Comparison of ENCODE assay signal across 27 cellular contexts in the genomic region with DNA sequence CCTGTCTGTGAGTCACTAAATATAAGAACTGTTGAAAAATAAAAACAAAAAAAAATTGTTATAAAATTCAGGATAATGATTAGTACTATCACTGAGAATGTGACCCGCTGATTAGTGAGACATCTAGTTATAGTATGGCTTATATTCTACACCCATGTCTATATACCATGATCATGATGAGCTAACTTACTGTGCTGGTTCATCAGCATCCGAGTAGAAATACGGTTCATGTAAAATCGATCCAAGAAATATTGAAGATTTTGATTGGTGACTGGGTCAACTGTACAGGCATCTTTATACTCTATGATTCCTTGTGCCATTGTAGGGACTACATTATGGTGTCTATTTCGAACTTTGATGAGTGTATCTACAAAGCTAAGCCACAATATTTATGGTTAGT. TPM values are rescaled to one million over a fixed set of nuclear protein-coding genes. Genes with fewer than 3 reads are reported as not detected.
A peak's percentile ranks its signal among the peaks of the same experiment; 100 is the strongest.
DNase-seq lines count a peak whose midpoint lies in the region; ATAC-seq, FAIRE-seq and TF ChIP-seq lines count a peak whose summit lies in the region.
"Had no signal": no experiment of that assay in that cellular context is flagged by ENCODE, and none has a peak within 500 bp of the region (broad histone marks: within the 10 kb centered on the region; RNA-seq: fewer than 3 reads in every experiment).

No MANE protein-coding gene starts in this region.

- H3K4me1 ChIP-seq in right atrium auricular region (peaks cover 0 to 65% of the 10 kb centered on the region in 2 donors), lower lobe of right lung (peaks cover 48% of the 10 kb centered on the region), spleen (peaks cover 0 to 80% (median 50%) of the 10 kb centered on the region in 6 donors)
- H3K4me1 ChIP-seq: SJCRH30 had no signal

- TF ChIP-seq CTCF in right atrium auricular region (IDR thresholded peaks at IDR 0.05) = no peak
- TF ChIP-seq CTCF in lower lobe of right lung (IDR thresholded peaks at IDR 0.05) = no peak
- no peak for TF ChIP-seq CTCF in spleen (IDR thresholded peaks at IDR 0.05 in 8 of 11, conservative IDR thresholded peaks at IDR 0.05 in 3 of 11)

- H3K4me3 ChIP-seq in right atrium auricular region (peak overlapping the region; percentile 79 to 97), lower lobe of right lung (peak overlapping the region; percentile 85), spleen (peak overlapping the region in 6 of 8 donors; percentile 2 to 81 (median 61))
- H3K4me3 ChIP-seq: lung, SJCRH30 had no signal

- H3K27me3 ChIP-seq in right atrium auricular region (no peaks in the 10 kb centered on the region), lower lobe of right lung (ENCODE audit: low read depth) (no peaks in the 10 kb centered on the region), spleen (replicated peaks in 1 of 7) (peaks cover 0 to 15% (median 0%) of the 10 kb centered on the region in 7 donors)
- H3K27me3 ChIP-seq: SJCRH30 had no signal

- no peak for TF ChIP-seq POLR2A in spleen (IDR thresholded peaks at IDR 0.05)

- peak; percentile 66 for FAIRE-seq in urothelium cell line (lab: Jason Lieb, UNC)
- FAIRE-seq: A549, TTC549 had no signal

- no peak for ATAC-seq in Right ventricle myocardium inferior
- ATAC-seq in lower lobe of right lung = no peak
- ATAC-seq in stimulated activated naive CD8-positive, alpha-beta T cell treated with anti-CD3 and anti-CD28 coated beads, Interleukin-15, Interleukin-2, amounts not matched to agents 100 U/mL and 50 U/mL, for 24 hours = no peak
- ATAC-seq: A549; CD8-positive, alpha-beta T cell; stimulated activated naive B cell treated with anti-CD40 and anti-IgM and Interleukin-4, amounts not matched to agents 10 μg/mL and 1 μg/mL and 100 μg/mL, for 72 hours had no signal

- intact Hi-C loops in Right ventricle myocardium inferior (cut with DNase I) (no loop called here), lower lobe of right lung (cut with DNase I) (loop anchor here (10.0 kb wide), 1 partner anchor 92 kb away; no protein-coding TSS in a partner anchor), spleen (cut with DNase I; ENCODE audit: low total_unique reads) (loop anchor here (10.0 kb wide), 2 partner anchors 48 to 92 kb away; no protein-coding TSS in a partner anchor)

- H3K27ac ChIP-seq in right atrium auricular region = peak overlapping the region; percentile 95 to 100
- peak overlapping the region; percentile 97 for H3K27ac ChIP-seq in lower lobe of right lung
- H3K27ac ChIP-seq in spleen = peak overlapping the region in 5 of 8 donors; percentile 11 to 95 (median 93)
- H3K27ac ChIP-seq: A549, epithelial cell of prostate, SJCRH30 had no signal

- H3K9me3 ChIP-seq in right atrium auricular region = no peaks in the 10 kb centered on the region
- H3K9me3 ChIP-seq in lower lobe of right lung = no peaks in the 10 kb centered on the region
- no peaks in the 10 kb centered on the region for H3K9me3 ChIP-seq in spleen
- H3K9me3 ChIP-seq: A549, SJCRH30 had no signal

- no peak for DNase-seq in right atrium auricular region (ENCODE audit: low spot score)
- no peak for DNase-seq in Right ventricle myocardium inferior (ENCODE audit: missing footprints)
- no peak for DNase-seq in lower lobe of right lung
- no peak for DNase-seq in spleen
- DNase-seq in urothelium cell line (ENCODE audit: low spot score) = no peak
- no peak for DNase-seq in GDM1 (lab: John Stamatoyannopoulos, UW)
- no peak for DNase-seq in H4 (ENCODE audit: low spot score)
- DNase-seq in stimulated activated naive CD8-positive, alpha-beta T cell treated with anti-CD3 and anti-CD28 coated beads, Interleukin-15, Interleukin-2, amounts not matched to agents 100 U/mL and 50 U/mL, for 24 hours = no peak
- DNase-seq: activated CD8-positive, alpha-beta memory T cell treated with anti-CD3 and anti-CD28 coated beads for 24 hours; activated naive CD4-positive, alpha-beta T cell treated with anti-CD3 and anti-CD28 coated beads for 36 hours; activated T-cell treated with anti-CD3 and anti-CD28 coated beads, Interleukin-2, amount 50 U/mL, for 24 hours; anterior cingulate cortex; CD8-positive, alpha-beta T cell; DMS153; hypothalamus; IMR-90; NCI-H1092 treated with DMSO at 0.1 percent for 48 hours; NCI-H187 treated with DMSO at 0.1 percent for 48 hours; NCI-H526; SJCRH30; stimulated activated CD4-positive, alpha-beta T cell treated with anti-CD3 and anti-CD28 coated beads, Interleukin-4, amount 100 ng/mL, for 24 hours; stimulated activated naive B cell treated with anti-CD40 and anti-IgM and Interleukin-4, amounts not matched to agents 10 μg/mL and 1 μg/mL and 100 μg/mL, for 72 hours had no signal

- 86 to 93% (median 92%) methylated on average over 5 of the region's 5 CpGs for WGBS in spleen, 5 donors

- H3K36me3 ChIP-seq in right atrium auricular region = peaks cover 87% of the 10 kb centered on the region
- peaks cover 70% of the 10 kb centered on the region for H3K36me3 ChIP-seq in lower lobe of right lung
- H3K36me3 ChIP-seq in spleen = peaks cover 0 to 76% (median 13%) of the 10 kb centered on the region in 6 donors
- H3K36me3 ChIP-seq: SJCRH30 had no signal

RNA-seq across cellular contexts. Expression of gene PDK4, which starts 3.7 kb away (rescaled TPM):
- 100 to 1,000 TPM; 337 to 712 TPM for total RNA-seq in right atrium auricular region
- 431 TPM for total RNA-seq in Right ventricle myocardium inferior
- 243 TPM for total RNA-seq in lower lobe of right lung
- total RNA-seq in spleen = 1,000 to 10,000 TPM in 1 of 7 donors, 100 to 1,000 TPM in 4, 10 to 100 TPM in 2; 42.1 to 1,055 (median 252) TPM
- polyA plus RNA-seq in spleen = 10 to 100 TPM; 21.1 to 48.9 (median 23.8) TPM
- total RNA-seq in H4 (2014; rRNA removed; shearing (Covaris generic)) = 0.45 and 1.0 TPM in 2 replicates
- total RNA-seq: activated naive CD4-positive, alpha-beta T cell treated with anti-CD3 and anti-CD28 coated beads for 36 hours; CD8-positive, alpha-beta T cell; G401 had no signal

Comparison
In these comparisons a context has a peak if more than half of its experiments do, and no peak if none do; other contexts are left out.
1. RNA of gene PDK4, which starts 3.7 kb away (total RNA-seq): 337 to 712 TPM in right atrium auricular region, 431 TPM in Right ventricle myocardium inferior (single experiment), 42.1 to 1,055 TPM in spleen and 243 TPM in lower lobe of right lung (single experiment); 0.45 to 1.0 TPM in H4; every median in the first group is over 10 times any median in the second.
2. Peak in every context shown above with its lines, with median percentiles within 50 percentile points of each other: H3K27ac ChIP-seq and H3K4me3 ChIP-seq.